22 cellular contexts compared by ENCODE assay signal in the genomic region with DNA sequence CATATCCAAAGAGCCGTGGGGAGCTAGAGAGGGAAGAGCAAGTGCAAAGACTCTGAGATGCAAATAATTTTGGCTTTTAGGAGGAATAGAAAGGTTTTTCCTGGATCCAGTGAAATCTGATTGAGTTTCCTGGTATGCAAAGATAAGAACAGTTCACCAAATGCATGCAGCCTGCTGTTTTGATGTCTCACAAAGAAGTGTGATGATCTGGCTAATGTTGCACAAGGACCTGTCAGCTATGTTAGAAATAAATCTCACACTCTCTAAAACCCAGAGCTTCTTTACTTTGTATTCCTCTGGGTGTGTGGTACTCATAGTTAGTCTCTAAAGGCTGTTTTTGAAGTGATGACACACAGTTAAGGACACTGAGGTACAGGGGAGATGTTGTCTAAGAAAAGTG.
"Had no signal": no experiment of that assay in that cellular context is flagged by ENCODE, and none has a peak within 500 bp of the region (broad histone marks: within the 10 kb centered on the region; RNA-seq: fewer than 3 reads in every experiment).

No MANE protein-coding gene starts in this region.

- DNase-seq: Karpas-422, KG1, MG63, NCI-H1092, NCI-H1105 treated with DMSO at 0.1 percent for 48 hours, NCI-H1436, NCI-H187, NCI-H2029, NCI-H2081 treated with DMSO at 0.1 percent for 48 hours, NCI-H2171, NCI-H226, NCI-H446, NCI-H510A, NCI-H524 treated with DMSO at 0.1 percent for 48 hours, NCI-H69, NCI-H774, Right ventricle myocardium superior, RPMI8226, SIG-M5, SK-N-SH, SW 1271 had no signal

- H3K4me3 ChIP-seq: MG63 had no signal

- H3K9me3 ChIP-seq: MG63, SK-N-SH had no signal

- H3K36me3 ChIP-seq: MG63 had no signal

- H3K27me3 ChIP-seq: MG63 had no signal

- H3K27ac ChIP-seq: HL-60 had no signal

- H3K9ac ChIP-seq: SK-N-SH had no signal
